In the genomic region with DNA sequence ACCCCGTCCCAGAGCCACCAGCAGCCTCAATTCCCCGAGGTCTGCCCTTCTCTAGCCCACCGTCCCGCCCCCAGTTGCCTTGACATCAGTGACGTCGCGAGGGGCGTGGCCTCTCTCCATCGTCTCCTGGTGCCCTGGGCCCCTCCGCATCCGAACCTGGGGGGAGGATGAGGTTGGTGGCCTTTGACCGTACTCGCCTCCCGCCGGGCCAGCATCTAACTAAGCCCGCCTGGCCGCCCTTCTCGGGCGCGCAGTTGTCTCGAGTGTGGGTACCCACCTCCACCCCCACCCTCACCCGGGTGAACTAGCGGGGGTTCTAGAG, we compare ENCODE assay signal across 8 cellular contexts. TPM values are rescaled to one million over a fixed set of nuclear protein-coding genes. Genes with fewer than 3 reads are reported as not detected.
DNase-seq lines count a peak whose midpoint lies in the region; ATAC-seq and TF ChIP-seq lines count a peak whose summit lies in the region.

No MANE protein-coding gene starts in this region.

- peak; percentile 58 for TF ChIP-seq POLR2A in GM19193 (IDR thresholded peaks at IDR 0.05; ENCODE audit: extremely low read depth, insufficient read depth, insufficient read length)

- POLR2A ChIA-PET in activated CD8-positive, alpha-beta T cell treated with anti-CD3 and anti-CD28 coated beads, Interleukin-2, amount 10 ng/mL, durations not matched to agents 7 days and 5 days (lab: Charles Lee), result interaction anchor here (0.8 to 2.5 kb wide), 9 partner anchors 11 to 92 kb away, joined by 3 to 9 read pairs (median 3); no protein-coding TSS in a partner anchor

- H3K4me1 ChIP-seq in BE2C, result peaks cover 29% of the 10 kb centered on the region
- peaks cover 46% of the 10 kb centered on the region for H3K4me1 ChIP-seq in ectodermal cell (ENCODE audit: control insufficient read depth, insufficient read depth, low read length)

- no peak for TF ChIP-seq CTCF in BE2C (IDR thresholded peaks at IDR 0.05; ENCODE audit: low read depth, low read length)

- no peaks in the 10 kb centered on the region for H3K9me3 Mint-ChIP-seq in activated CD8-positive, alpha-beta T cell treated with anti-CD3 and anti-CD28 coated beads, Interleukin-2, amount 10 ng/mL, durations not matched to agents 7 days and 5 days (ENCODE audit: insufficient read depth)

- peak; percentile 42 for ATAC-seq in HG03378 (IDR thresholded peaks at IDR 0.05; ENCODE audit: unreplicated experiment)
- ATAC-seq in activated CD8-positive, alpha-beta T cell treated with anti-CD3 and anti-CD28 coated beads, Interleukin-2, amount 10 ng/mL, durations not matched to agents 7 days and 5 days, result peak; percentile 48

- H3K9me3 ChIP-seq in BE2C (no peaks in the 10 kb centered on the region), ectodermal cell (ENCODE audit: control insufficient read depth, low read length) (no peaks in the 10 kb centered on the region)

- H3K36me3 ChIP-seq in BE2C, result no peaks in the 10 kb centered on the region
- no peaks in the 10 kb centered on the region for H3K36me3 ChIP-seq in ectodermal cell (ENCODE audit: control insufficient read depth, insufficient read depth, low read length)

- no peaks in the 10 kb centered on the region for H3K27me3 ChIP-seq in BE2C
- H3K27me3 ChIP-seq in ectodermal cell (ENCODE audit: control insufficient read depth, insufficient read depth, low read length, poor library complexity, severe bottlenecking), result no peaks in the 10 kb centered on the region

- DNase-seq in BE2C (peak; percentile 97), NCI-H774 (lab: John Stamatoyannopoulos, UW) (peak; percentile 74), lung microvascular endothelial cell (ENCODE audit: low read depth in 2 of 2) (peak; percentile 78 to 92)
- peak; percentile 98 for DNase-seq in activated CD8-positive, alpha-beta T cell treated with anti-CD3 and anti-CD28 coated beads, Interleukin-2, amount 10 ng/mL, durations not matched to agents 7 days and 5 days
- peak; percentile 81 to 89 (median 89) for DNase-seq in stimulated activated CD4-positive, alpha-beta T cell treated with anti-CD3 and anti-CD28 coated beads, TNF-alpha, amount 100 ng/mL, for 4 hours (ENCODE audit: low read depth in 3 of 3)

- H3K4me3 Mint-ChIP-seq in activated CD8-positive, alpha-beta T cell treated with anti-CD3 and anti-CD28 coated beads, Interleukin-2, amount 10 ng/mL, durations not matched to agents 7 days and 5 days, result peak overlapping the region; percentile 85

- H3K4me3 ChIP-seq in BE2C (ENCODE audit: low read depth, low read length) (peak overlapping the region; percentile 76), ectodermal cell (ENCODE audit: insufficient read depth, low read depth, low read length) (peak overlapping the region; percentile 75)

- WGBS in ectodermal cell, 2 experiments, result 0% methylated on average over 22 to 23 of the region's 23 CpGs

- H3K27ac ChIP-seq in ectodermal cell (ENCODE audit: insufficient read depth, low read depth, low read length, poor library complexity, severe bottlenecking), result peak overlapping the region; percentile 97

- CTCF ChIA-PET in activated CD8-positive, alpha-beta T cell treated with anti-CD3 and anti-CD28 coated beads, Interleukin-2, amount 10 ng/mL, durations not matched to agents 7 days and 5 days (lab: Charles Lee), result interaction anchor here (1.4 to 10.3 kb wide), 5 partner anchors 13 to 179 kb away, joined by 4 to 259 read pairs (median 7); no protein-coding TSS in a partner anchor

- H3K27ac Mint-ChIP-seq in activated CD8-positive, alpha-beta T cell treated with anti-CD3 and anti-CD28 coated beads, Interleukin-2, amount 10 ng/mL, durations not matched to agents 7 days and 5 days, result peak overlapping the region; percentile 99

- peaks cover 81% of the 10 kb centered on the region for H3K4me1 Mint-ChIP-seq in activated CD8-positive, alpha-beta T cell treated with anti-CD3 and anti-CD28 coated beads, Interleukin-2, amount 10 ng/mL, durations not matched to agents 7 days and 5 days (ENCODE audit: low read depth)

- no peaks in the 10 kb centered on the region for H3K27me3 Mint-ChIP-seq in activated CD8-positive, alpha-beta T cell treated with anti-CD3 and anti-CD28 coated beads, Interleukin-2, amount 10 ng/mL, durations not matched to agents 7 days and 5 days (ENCODE audit: low read depth)

- no peaks in the 10 kb centered on the region for H3K36me3 Mint-ChIP-seq in activated CD8-positive, alpha-beta T cell treated with anti-CD3 and anti-CD28 coated beads, Interleukin-2, amount 10 ng/mL, durations not matched to agents 7 days and 5 days (ENCODE audit: low read depth)

RNA-seq across cellular contexts. Expression of a gene that starts 5.5 kb away (rescaled TPM):
- 3.1 TPM for polyA plus RNA-seq in BE2C (2012; ENCODE audit: insufficient read depth, insufficient read length, low read depth)
- under 1 TPM; 0.37 to 0.45 TPM for total RNA-seq in activated CD8-positive, alpha-beta T cell treated with anti-CD3 and anti-CD28 coated beads, Interleukin-2, amount 10 ng/mL, durations not matched to agents 7 days and 5 days
- polyA plus RNA-seq in ectodermal cell (2013, experiment 1 of 4), result 2.5 TPM
- 3.9 TPM for polyA plus RNA-seq in ectodermal cell (2013, experiment 2 of 4)
- polyA plus RNA-seq in ectodermal cell (2013, experiment 3 of 4), result 2.6 TPM
- 3.8 TPM for polyA plus RNA-seq in ectodermal cell (2013, experiment 4 of 4)
- 0.22 and 0.40 TPM in 2 replicates for total RNA-seq in lung microvascular endothelial cell

RNA-seq across cellular contexts. Expression of a gene that starts 42.7 kb away (rescaled TPM):
- polyA plus RNA-seq in BE2C (2012; ENCODE audit: insufficient read depth, insufficient read length, low read depth), result 35.2 TPM
- 10 to 100 TPM; 78.7 to 79.5 TPM for total RNA-seq in activated CD8-positive, alpha-beta T cell treated with anti-CD3 and anti-CD28 coated beads, Interleukin-2, amount 10 ng/mL, durations not matched to agents 7 days and 5 days
- 56.8 TPM for polyA plus RNA-seq in ectodermal cell (2013, experiment 1 of 4)
- 46.7 TPM for polyA plus RNA-seq in ectodermal cell (2013, experiment 2 of 4)
- polyA plus RNA-seq in ectodermal cell (2013, experiment 3 of 4), result 33.4 TPM
- 34.6 TPM for polyA plus RNA-seq in ectodermal cell (2013, experiment 4 of 4)
- total RNA-seq in lung microvascular endothelial cell, result 37.3 and 40.1 TPM in 2 replicates

RNA-seq across cellular contexts. Expression of a gene that starts 45.0 kb away (rescaled TPM):
- polyA plus RNA-seq in BE2C (2012; ENCODE audit: insufficient read depth, insufficient read length, low read depth), result not detected
- total RNA-seq in activated CD8-positive, alpha-beta T cell treated with anti-CD3 and anti-CD28 coated beads, Interleukin-2, amount 10 ng/mL, durations not matched to agents 7 days and 5 days, result not detected
- polyA plus RNA-seq in ectodermal cell (2013, experiment 1 of 4), result not detected
- 1.3 TPM for polyA plus RNA-seq in ectodermal cell (2013, experiment 2 of 4)
- 1.3 TPM for polyA plus RNA-seq in ectodermal cell (2013, experiment 3 of 4)
- 2.4 TPM for polyA plus RNA-seq in ectodermal cell (2013, experiment 4 of 4)
- not detected in 2 replicates for total RNA-seq in lung microvascular endothelial cell

RNA-seq across cellular contexts. Expression of a gene that starts 49.4 kb away (rescaled TPM):
- not detected for polyA plus RNA-seq in BE2C (2012; ENCODE audit: insufficient read depth, insufficient read length, low read depth)
- total RNA-seq in activated CD8-positive, alpha-beta T cell treated with anti-CD3 and anti-CD28 coated beads, Interleukin-2, amount 10 ng/mL, durations not matched to agents 7 days and 5 days, result not detected
- not detected for polyA plus RNA-seq in ectodermal cell (2013, experiment 1 of 4)
- not detected for polyA plus RNA-seq in ectodermal cell (2013, experiment 2 of 4)
- polyA plus RNA-seq in ectodermal cell (2013, experiment 3 of 4), result not detected
- not detected for polyA plus RNA-seq in ectodermal cell (2013, experiment 4 of 4)
- not detected in 2 replicates for total RNA-seq in lung microvascular endothelial cell

Comparison
In these comparisons a context has a peak if more than half of its experiments do, and no peak if none do; other contexts are left out.
1. Peak in every context shown above with its lines: DNase-seq, ATAC-seq, H3K4me3 ChIP-seq and H3K27ac ChIP-seq.